ENCODE assay signal across 23 cellular contexts in genomic region chr13:112714366-112714765, GRCh38. TPM values are rescaled to one million over a fixed set of nuclear protein-coding genes. Genes with fewer than 3 reads are reported as not detected.
DNase-seq lines count a peak whose midpoint lies in the region; ATAC-seq and TF ChIP-seq lines count a peak whose summit lies in the region.
"Had no signal": no experiment of that assay in that cellular context is flagged by ENCODE, and none has a peak within 500 bp of the region (broad histone marks: within the 10 kb centered on the region; RNA-seq: fewer than 3 reads in every experiment).

No MANE protein-coding gene starts in this region.

- TF ChIP-seq RAD21 in HCT116 (IDR thresholded peaks at IDR 0.05; ENCODE audit: low read depth): no peak

- H3K36me3 ChIP-seq in HCT116 (ENCODE audit: control insufficient read depth in 1 of 2, insufficient read depth in 2 of 2, low read length in 2 of 2) (no peaks in the 10 kb centered on the region; a peak in 1 of 4 replicates), iPS-20b (ENCODE audit: insufficient read depth, low read depth, low read length) (no peaks in the 10 kb centered on the region), colonic mucosa (no peaks in the 10 kb centered on the region)
- H3K36me3 ChIP-seq: brain microvascular endothelial cell had no signal

- no peak for TF ChIP-seq POLR2A in HCT116 (IDR thresholded peaks at IDR 0.05; ENCODE audit: borderline replicate concordance, extremely low read depth, insufficient read depth, insufficient read length)

- no peak overlapping the region for H2AFZ ChIP-seq in HCT116 (ENCODE audit: low read depth, low read length, poor library complexity, severe bottlenecking)

- H3K4me3 ChIP-seq in HCT116 (replicated peaks in 1 of 2; ENCODE audit: low read depth in 1 of 2, low read length in 2 of 2): no peak overlapping the region
- no peak overlapping the region for H3K4me3 ChIP-seq in iPS-20b (ENCODE audit: low read length)
- H3K4me3 ChIP-seq in colonic mucosa: no peak overlapping the region

- TF ChIP-seq CTCF in CD14-positive monocyte (IDR thresholded peaks at IDR 0.05) (no peak), HCT116 (IDR thresholded peaks at IDR 0.05 in 2 of 3, conservative IDR thresholded peaks at IDR 0.05 in 1 of 3; ENCODE audit: borderline replicate concordance in 1 of 3, insufficient read depth in 1 of 3, low read depth in 2 of 3, low read length in 2 of 3) (no peak), progenitor cell of endocrine pancreas (IDR thresholded peaks at IDR 0.05; ENCODE audit: unreplicated experiment) (no peak), colonic mucosa (IDR thresholded peaks at IDR 0.05) (no peak)

- H3K4me2 ChIP-seq in HCT116 (ENCODE audit: low read length): peak overlapping the region; percentile 46

- H3K9ac ChIP-seq in HCT116 (ENCODE audit: low read length) (no peak overlapping the region), iPS-20b (ENCODE audit: low read depth, low read length) (peak overlapping the region; percentile 18; the same call in 1 of the 2 replicates), colonic mucosa (ENCODE audit: low read depth in 2 of 2, low read length in 2 of 2) (no peak overlapping the region)

- H3K27ac Mint-ChIP-seq in CD14-positive monocyte (peak overlapping the region in 5 of 7 donors; percentile 22 to 85 (median 58)), progenitor cell of endocrine pancreas (peak overlapping the region; percentile 92)
- H3K27ac Mint-ChIP-seq: activated naive CD8-positive, alpha-beta T cell treated with anti-CD3 and anti-CD28 coated beads, Interleukin-2, amount 50 U/mL, for 24 hours; activated T-helper 1 cell treated with anti-CD3 and anti-CD28 coated beads, Interleukin-12 subunit alpha, Interleukin-12 subunit beta, Interleukin-2, Interleukin-4 antibody, amounts not matched to agents 30 ng/mL and 10 ng/mL and 1 ng/mL, durations not matched to agents 14 hours and 24 hours and 36 hours; dendritic cell treated with granulocyte-macrophage colony-stimulating factor and Interleukin-4, amounts not matched to agents 40 ng/mL and 50 ng/mL, for 4 days had no signal

- no peaks in the 10 kb centered on the region for H3K9me3 Mint-ChIP-seq in CD14-positive monocyte
- H3K9me3 Mint-ChIP-seq in progenitor cell of endocrine pancreas (ENCODE audit: low read depth): peaks cover 6% of the 10 kb centered on the region
- H3K9me3 Mint-ChIP-seq: activated naive CD8-positive, alpha-beta T cell treated with anti-CD3 and anti-CD28 coated beads, Interleukin-2, amount 50 U/mL, for 24 hours; activated T-helper 1 cell treated with anti-CD3 and anti-CD28 coated beads, Interleukin-12 subunit alpha, Interleukin-12 subunit beta, Interleukin-2, Interleukin-4 antibody, amounts not matched to agents 30 ng/mL and 10 ng/mL and 1 ng/mL, durations not matched to agents 14 hours and 24 hours and 36 hours; dendritic cell treated with granulocyte-macrophage colony-stimulating factor and Interleukin-4, amounts not matched to agents 40 ng/mL and 50 ng/mL, for 4 days; neural crest cell had no signal

- no peaks in the 10 kb centered on the region for H3K9me3 ChIP-seq in HCT116 (ENCODE audit: control insufficient read depth in 1 of 2, insufficient read depth in 1 of 2, low read depth in 1 of 2, low read length in 2 of 2)
- H3K9me3 ChIP-seq in iPS-20b (ENCODE audit: insufficient read depth, low read depth, low read length): no peaks in the 10 kb centered on the region
- no peaks in the 10 kb centered on the region for H3K9me3 ChIP-seq in colonic mucosa

- BruUV-seq in HCT116 (replicated peaks; lab: Mats Ljungman, UMichigan): no TSS peak

- peaks cover 70% of the 10 kb centered on the region for H3K79me2 ChIP-seq in HCT116 (ENCODE audit: insufficient read depth, low read length)

- ATAC-seq in HCT116 (no peak), left lobe of liver (no peak)
- ATAC-seq: activated naive CD8-positive, alpha-beta T cell treated with anti-CD3 and anti-CD28 coated beads, Interleukin-2, amount 50 U/mL, for 24 hours; Right ventricle myocardium inferior had no signal

- H3K4me3 Mint-ChIP-seq in CD14-positive monocyte (no peak overlapping the region), progenitor cell of endocrine pancreas (ENCODE audit: low read depth) (no peak overlapping the region)
- H3K4me3 Mint-ChIP-seq: activated naive CD8-positive, alpha-beta T cell treated with anti-CD3 and anti-CD28 coated beads, Interleukin-2, amount 50 U/mL, for 24 hours; activated T-helper 1 cell treated with anti-CD3 and anti-CD28 coated beads, Interleukin-12 subunit alpha, Interleukin-12 subunit beta, Interleukin-2, Interleukin-4 antibody, amounts not matched to agents 30 ng/mL and 10 ng/mL and 1 ng/mL, durations not matched to agents 14 hours and 24 hours and 36 hours; dendritic cell treated with granulocyte-macrophage colony-stimulating factor and Interleukin-4, amounts not matched to agents 40 ng/mL and 50 ng/mL, for 4 days; neural crest cell had no signal

- H3K27me3 Mint-ChIP-seq in CD14-positive monocyte (ENCODE audit: low read depth in 3 of 3): peaks cover 0 to 3% (median 0%) of the 10 kb centered on the region in 3 donors
- H3K27me3 Mint-ChIP-seq in progenitor cell of endocrine pancreas: no peaks in the 10 kb centered on the region
- H3K27me3 Mint-ChIP-seq: activated naive CD8-positive, alpha-beta T cell treated with anti-CD3 and anti-CD28 coated beads, Interleukin-2, amount 50 U/mL, for 24 hours; dendritic cell treated with granulocyte-macrophage colony-stimulating factor and Interleukin-4, amounts not matched to agents 40 ng/mL and 50 ng/mL, for 4 days had no signal

- RAD21 ChIA-PET in HCT116 (lab: Charles Lee; ENCODE audit: low non-redundant PET in 1 of 2, low total read pairs in 2 of 2, uncharacterized antibody in 2 of 2, unreplicated experiment in 2 of 2): no interaction called here

- no peaks in the 10 kb centered on the region for H3K27me3 ChIP-seq in HCT116 (ENCODE audit: insufficient read depth, low read length)
- H3K27me3 ChIP-seq in iPS-20b (ENCODE audit: insufficient read depth, low read length): no peaks in the 10 kb centered on the region
- no peaks in the 10 kb centered on the region for H3K27me3 ChIP-seq in colonic mucosa
- H3K27me3 ChIP-seq: brain microvascular endothelial cell had no signal

- intact Hi-C loops in CD14-positive monocyte (cut with micrococcal nuclease): no loop called here
- intact Hi-C loops in HCT116 (cut with micrococcal nuclease): no loop called here
- intact Hi-C loops in colonic mucosa (cut with DNase I): no loop called here

- H3K36me3 Mint-ChIP-seq in CD14-positive monocyte (peaks cover 19 to 51% of the 10 kb centered on the region in 2 donors), progenitor cell of endocrine pancreas (ENCODE audit: insufficient read depth) (peaks cover 12% of the 10 kb centered on the region)

- POLR2A ChIA-PET in HCT116 (lab: Charles Lee): no interaction called here

- DNase-seq in CD14-positive monocyte (ENCODE audit: low spot score): no peak
- DNase-seq in HCT116 (ENCODE audit: low read depth, low spot score): no peak
- DNase-seq in progenitor cell of endocrine pancreas (ENCODE audit: low spot score, unreplicated experiment): no peak
- DNase-seq in colonic mucosa: no peak
- DNase-seq in left lobe of liver (ENCODE audit: low spot score): no peak
- no peak for DNase-seq in hypothalamus (lab: John Stamatoyannopoulos, UW)
- no peak for DNase-seq in DMS 273 (lab: John Stamatoyannopoulos, UW; ENCODE audit: unreplicated experiment)
- DNase-seq: activated naive CD8-positive, alpha-beta T cell treated with anti-CD3 and anti-CD28 coated beads, Interleukin-2, amount 50 U/mL, for 24 hours; brain microvascular endothelial cell; C1 segment of cervical spinal cord; GF-D8; midbrain; MM.1S; NCI-H187; NCI-H748 treated with DMSO at 0.1 percent for 48 hours; substantia nigra; SW 1271 had no signal

- H3K27ac ChIP-seq in HCT116 (ENCODE audit: low read depth, low read length) (no peak overlapping the region; the same call in 1 of the 2 replicates), iPS-20b (ENCODE audit: low read length) (peak overlapping the region; percentile 62), colonic mucosa (no peak overlapping the region)
- H3K27ac ChIP-seq: brain microvascular endothelial cell, HL-60 had no signal

- H3K4me1 ChIP-seq in HCT116 (ENCODE audit: control insufficient read depth in 1 of 2, insufficient read depth in 2 of 2, low read length in 2 of 2): peaks cover 59 to 68% of the 10 kb centered on the region in 2 experiments
- H3K4me1 ChIP-seq in iPS-20b (ENCODE audit: insufficient read depth, low read length): peaks cover 29% of the 10 kb centered on the region
- H3K4me1 ChIP-seq in colonic mucosa: no peaks in the 10 kb centered on the region

- no peaks in the 10 kb centered on the region for H4K20me1 ChIP-seq in HCT116 (ENCODE audit: insufficient read depth)

- H3K9me2 ChIP-seq in HCT116 (ENCODE audit: insufficient read depth): no peaks in the 10 kb centered on the region

- H3K4me1 Mint-ChIP-seq in CD14-positive monocyte: peaks cover 16% of the 10 kb centered on the region
- peaks cover 76% of the 10 kb centered on the region for H3K4me1 Mint-ChIP-seq in progenitor cell of endocrine pancreas (ENCODE audit: low read depth)

- CTCF ChIA-PET in HCT116 (lab: Charles Lee): no interaction called here

TF ChIP-seq in HCT116, 20 proteins besides CTCF, POLR2A, EP300 and RAD21:
- no peak for TF ChIP-seq SRF (IDR thresholded peaks at IDR 0.05; ENCODE audit: low read depth)
- no peak for TF ChIP-seq FOSL1 (IDR thresholded peaks at IDR 0.05; ENCODE audit: low read depth)
- no peak for TF ChIP-seq EZH2phosphoT487 (IDR thresholded peaks at IDR 0.05; ENCODE audit: borderline replicate concordance)
- TF ChIP-seq ZNF274 (IDR thresholded peaks at IDR 0.05; ENCODE audit: low read depth, low read length): no peak

RNA-seq across cellular contexts. Expression of gene ATP11A, which starts 24.5 kb away (rescaled TPM):
- polyA plus RNA-seq in CD14-positive monocyte: 1 to 10 TPM; 7.2 to 7.6 TPM
- total RNA-seq in HCT116 (2021; ENCODE audit: unreplicated experiment) (80.4 TPM), progenitor cell of endocrine pancreas (100 and 109 TPM in 2 replicates), colonic mucosa (10 to 100 TPM; 15.8 to 19.6 TPM), left lobe of liver (36.0 TPM)
- 31.7 and 37.4 TPM in 2 replicates for polyA plus RNA-seq in HCT116 (2012)
